In genomic region chr17:34706029-34706428, GRCh38 we compare ENCODE assay signal across 13 cellular contexts.
DNase-seq lines count a peak whose midpoint lies in the region; ATAC-seq and TF ChIP-seq lines count a peak whose summit lies in the region.
"Had no signal": no experiment of that assay in that cellular context is flagged by ENCODE, and none has a peak within 500 bp of the region (broad histone marks: within the 10 kb centered on the region; RNA-seq: fewer than 3 reads in every experiment).

No MANE protein-coding gene starts in this region.

- TF ChIP-seq CTCF in endothelial cell (IDR thresholded peaks at IDR 0.05; ENCODE audit: unreplicated experiment) (no peak), progenitor cell of endocrine pancreas (IDR thresholded peaks at IDR 0.05; ENCODE audit: unreplicated experiment) (no peak)

- H3K9me3 ChIP-seq in NT2/D1 (ENCODE audit: insufficient read depth, low read length) = no peaks in the 10 kb centered on the region
- H3K9me3 ChIP-seq: Peyer's patch had no signal

- no peaks in the 10 kb centered on the region for H3K36me3 Mint-ChIP-seq in activated T-cell treated with anti-CD3 and anti-CD28 coated beads, Interleukin-2, amount 50 U/mL, for 24 hours (ENCODE audit: low read depth)
- no peaks in the 10 kb centered on the region for H3K36me3 Mint-ChIP-seq in endothelial cell (ENCODE audit: low read depth, unreplicated experiment)
- H3K36me3 Mint-ChIP-seq in progenitor cell of endocrine pancreas (ENCODE audit: insufficient read depth) = no peaks in the 10 kb centered on the region
- H3K36me3 Mint-ChIP-seq in stimulated activated effector memory CD8-positive, alpha-beta T cell treated with anti-CD3 and anti-CD28 coated beads, Interleukin-12 subunit alpha, Interleukin-12 subunit beta, amount 100 ng/mL, for 72 hours = no peaks in the 10 kb centered on the region
- H3K36me3 Mint-ChIP-seq: natural killer cell had no signal

- H3K36me3 ChIP-seq in NT2/D1 (ENCODE audit: insufficient read depth, insufficient read length, low read length) = no peaks in the 10 kb centered on the region
- H3K36me3 ChIP-seq: Peyer's patch had no signal

- no peaks in the 10 kb centered on the region for H3K4me1 ChIP-seq in NT2/D1 (ENCODE audit: insufficient read depth, insufficient read length)
- H3K4me1 ChIP-seq: Peyer's patch had no signal

- DNase-seq in activated T-cell treated with anti-CD3 and anti-CD28 coated beads, Interleukin-2, amount 50 U/mL, for 48 hours = peak; percentile 24 to 26
- DNase-seq in activated T-cell treated with anti-CD3 and anti-CD28 coated beads, Interleukin-2, amount 50 U/mL, for 24 hours = no peak
- DNase-seq in NT2/D1 (ENCODE audit: low read depth, low spot score) (peak; percentile 8), endothelial cell (ENCODE audit: low spot score) (peak; percentile 64), progenitor cell of endocrine pancreas (ENCODE audit: low spot score, unreplicated experiment) (peak; percentile 46)
- DNase-seq in stimulated activated effector memory CD8-positive, alpha-beta T cell treated with anti-CD3 and anti-CD28 coated beads, Interleukin-12 subunit alpha, Interleukin-12 subunit beta, amount 100 ng/mL, for 72 hours (ENCODE audit: low spot score in 2 of 2) = no peak
- DNase-seq: central memory CD4-positive, alpha-beta T cell; natural killer cell; NCI-H1092; Peyer's patch had no signal

- H3K27me3 Mint-ChIP-seq in activated T-cell treated with anti-CD3 and anti-CD28 coated beads, Interleukin-2, amount 50 U/mL, for 24 hours = peaks cover 51% of the 10 kb centered on the region
- H3K27me3 Mint-ChIP-seq in endothelial cell (ENCODE audit: unreplicated experiment) (peaks cover 3% of the 10 kb centered on the region), progenitor cell of endocrine pancreas (peaks cover 24% of the 10 kb centered on the region)

- no peak overlapping the region for H3K27ac Mint-ChIP-seq in activated T-cell treated with anti-CD3 and anti-CD28 coated beads, Interleukin-2, amount 50 U/mL, for 24 hours
- no peak overlapping the region for H3K27ac Mint-ChIP-seq in endothelial cell (ENCODE audit: unreplicated experiment)
- H3K27ac Mint-ChIP-seq in progenitor cell of endocrine pancreas = no peak overlapping the region
- H3K27ac Mint-ChIP-seq in stimulated activated effector memory CD8-positive, alpha-beta T cell treated with anti-CD3 and anti-CD28 coated beads, Interleukin-12 subunit alpha, Interleukin-12 subunit beta, amount 100 ng/mL, for 72 hours = no peak overlapping the region
- H3K27ac Mint-ChIP-seq: B cell, natural killer cell had no signal

- H3K9ac ChIP-seq in NT2/D1 (ENCODE audit: insufficient read length, low read depth) = no peak overlapping the region

- no peak overlapping the region for H3K4me3 Mint-ChIP-seq in activated T-cell treated with anti-CD3 and anti-CD28 coated beads, Interleukin-2, amount 50 U/mL, for 24 hours
- H3K4me3 Mint-ChIP-seq in endothelial cell (ENCODE audit: unreplicated experiment) = no peak overlapping the region
- H3K4me3 Mint-ChIP-seq in progenitor cell of endocrine pancreas (ENCODE audit: low read depth) = no peak overlapping the region
- no peak overlapping the region for H3K4me3 Mint-ChIP-seq in stimulated activated effector memory CD8-positive, alpha-beta T cell treated with anti-CD3 and anti-CD28 coated beads, Interleukin-12 subunit alpha, Interleukin-12 subunit beta, amount 100 ng/mL, for 72 hours
- H3K4me3 Mint-ChIP-seq: B cell, natural killer cell had no signal

- H3K4me3 ChIP-seq in NT2/D1 (ENCODE audit: insufficient read length, low read depth) = no peak overlapping the region
- H3K4me3 ChIP-seq: Peyer's patch had no signal

- ATAC-seq in GM21367 (IDR thresholded peaks at IDR 0.05; ENCODE audit: unreplicated experiment) (no peak), HG03520 (IDR thresholded peaks at IDR 0.05; ENCODE audit: unreplicated experiment) (no peak)
- no peak for ATAC-seq in stimulated activated effector memory CD8-positive, alpha-beta T cell treated with anti-CD3 and anti-CD28 coated beads, Interleukin-12 subunit alpha, Interleukin-12 subunit beta, amount 100 ng/mL, for 72 hours
- ATAC-seq: natural killer cell had no signal

- peaks cover 66% of the 10 kb centered on the region for H3K27me3 ChIP-seq in NT2/D1 (ENCODE audit: insufficient read depth, insufficient read length)
- H3K27me3 ChIP-seq: Peyer's patch had no signal

- H3K9me3 Mint-ChIP-seq in activated T-cell treated with anti-CD3 and anti-CD28 coated beads, Interleukin-2, amount 50 U/mL, for 24 hours = no peaks in the 10 kb centered on the region
- no peaks in the 10 kb centered on the region for H3K9me3 Mint-ChIP-seq in endothelial cell (ENCODE audit: unreplicated experiment)
- H3K9me3 Mint-ChIP-seq in progenitor cell of endocrine pancreas (ENCODE audit: low read depth) = no peaks in the 10 kb centered on the region
- no peaks in the 10 kb centered on the region for H3K9me3 Mint-ChIP-seq in stimulated activated effector memory CD8-positive, alpha-beta T cell treated with anti-CD3 and anti-CD28 coated beads, Interleukin-12 subunit alpha, Interleukin-12 subunit beta, amount 100 ng/mL, for 72 hours
- H3K9me3 Mint-ChIP-seq: natural killer cell had no signal

- no peaks in the 10 kb centered on the region for H3K4me1 Mint-ChIP-seq in activated T-cell treated with anti-CD3 and anti-CD28 coated beads, Interleukin-2, amount 50 U/mL, for 24 hours (ENCODE audit: low read depth)
- no peaks in the 10 kb centered on the region for H3K4me1 Mint-ChIP-seq in endothelial cell (ENCODE audit: unreplicated experiment)
- H3K4me1 Mint-ChIP-seq in progenitor cell of endocrine pancreas (ENCODE audit: low read depth) = no peaks in the 10 kb centered on the region
- no peaks in the 10 kb centered on the region for H3K4me1 Mint-ChIP-seq in stimulated activated effector memory CD8-positive, alpha-beta T cell treated with anti-CD3 and anti-CD28 coated beads, Interleukin-12 subunit alpha, Interleukin-12 subunit beta, amount 100 ng/mL, for 72 hours
- H3K4me1 Mint-ChIP-seq: B cell, natural killer cell had no signal

Comparison
In these comparisons a context has a peak if more than half of its experiments do, and no peak if none do; other contexts are left out.
1. DNase-seq: peak in activated T-cell treated with anti-CD3 and anti-CD28 coated beads, Interleukin-2, amount 50 U/mL, for 48 hours (2 of 2), NT2/D1 (single experiment), endothelial cell (single experiment) and progenitor cell of endocrine pancreas (single experiment); none in activated T-cell treated with anti-CD3 and anti-CD28 coated beads, Interleukin-2, amount 50 U/mL, for 24 hours (single experiment) and stimulated activated effector memory CD8-positive, alpha-beta T cell treated with anti-CD3 and anti-CD28 coated beads, Interleukin-12 subunit alpha, Interleukin-12 subunit beta, amount 100 ng/mL, for 72 hours (0 of 2).